ENCODE assay signal across 8 cellular contexts in genomic region chr15:42854576-42854975, GRCh38.
"Had no signal": no experiment of that assay in that cellular context is flagged by ENCODE, and none has a peak within 500 bp of the region (broad histone marks: within the 10 kb centered on the region; RNA-seq: fewer than 3 reads in every experiment).

No MANE protein-coding gene starts in this region.

- H3K27ac ChIP-seq: HL-60 had no signal

- H2AFZ ChIP-seq: GM23338 had no signal

- FAIRE-seq: H1 had no signal

- H3K4me3 ChIP-seq: GM23338, K562 had no signal

- ATAC-seq: GM23338, HepG2, K562 had no signal

- H3K4me2 ChIP-seq: GM23338 had no signal

- DNase-seq: H9, HCEC 1CT, KG1 had no signal
